10 cellular contexts compared by ENCODE assay signal in genomic region chr14:92645841-92646478, GRCh38.
DNase-seq lines count a peak whose midpoint lies in the region; ATAC-seq and TF ChIP-seq lines count a peak whose summit lies in the region.
"Had no signal": no experiment of that assay in that cellular context is flagged by ENCODE, and none has a peak within 500 bp of the region (broad histone marks: within the 10 kb centered on the region; RNA-seq: fewer than 3 reads in every experiment).

No MANE protein-coding gene starts in this region.

- TF ChIP-seq CTCF in activated B cell treated with CpG ODN at 0.5 μM for 24 hours (IDR thresholded peaks at IDR 0.05) (no peak), vagina (IDR thresholded peaks at IDR 0.05) (no peak)

- H3K27me3 ChIP-seq in vagina: no peaks in the 10 kb centered on the region
- no peaks in the 10 kb centered on the region for H3K27me3 ChIP-seq in effector memory CD4-positive, alpha-beta T cell (replicated peaks; ENCODE audit: control insufficient read depth, insufficient read depth, low read length, poor library complexity, severe bottlenecking)

- no peaks in the 10 kb centered on the region for H3K27me3 Mint-ChIP-seq in activated naive CD4-positive, alpha-beta T cell treated with anti-CD3 and anti-CD28 coated beads, Interleukin-2, amount 50 U/mL, for 24 hours
- no peaks in the 10 kb centered on the region for H3K27me3 Mint-ChIP-seq in activated B cell treated with CpG ODN at 0.5 μM for 24 hours
- H3K27me3 Mint-ChIP-seq: memory B cell had no signal

- H3K36me3 ChIP-seq in vagina: no peaks in the 10 kb centered on the region
- H3K36me3 ChIP-seq in effector memory CD4-positive, alpha-beta T cell (ENCODE audit: control insufficient read depth, insufficient read depth, low read length): no peaks in the 10 kb centered on the region

- no peaks in the 10 kb centered on the region for H3K9me3 ChIP-seq in vagina
- no peaks in the 10 kb centered on the region for H3K9me3 ChIP-seq in effector memory CD4-positive, alpha-beta T cell (ENCODE audit: control insufficient read depth, low read length)

- peaks cover 63% of the 10 kb centered on the region for H3K4me1 ChIP-seq in vagina
- H3K4me1 ChIP-seq in effector memory CD4-positive, alpha-beta T cell (ENCODE audit: control insufficient read depth, insufficient read depth, low read length, poor library complexity, severe bottlenecking): peaks cover 45% of the 10 kb centered on the region

- POLR2A ChIA-PET in activated B cell treated with CpG ODN at 0.5 μM for 24 hours (lab: Charles Lee): interaction anchor here (0.6 to 1.2 kb wide), 2 partner anchors 12 to 1236 kb away, joined by 3 read pairs; no protein-coding TSS in a partner anchor

- DNase-seq in activated naive CD4-positive, alpha-beta T cell treated with anti-CD3 and anti-CD28 coated beads, Interleukin-2, amount 50 U/mL, for 16 hours: no peak
- DNase-seq in activated B cell treated with CpG ODN at 0.5 μM for 24 hours (no peak), foreskin melanocyte (peak; percentile 90), vagina (ENCODE audit: extremely low spot score in 2 of 2) (no peak)
- no peak for DNase-seq in effector memory CD4-positive, alpha-beta T cell
- DNase-seq: activated CD8-positive, alpha-beta memory T cell treated with anti-CD3 and anti-CD28 coated beads, Interleukin-2, amount 50 U/mL, for 48 hours had no signal

- H3K4me3 Mint-ChIP-seq in activated naive CD4-positive, alpha-beta T cell treated with anti-CD3 and anti-CD28 coated beads, Interleukin-2, amount 50 U/mL, for 24 hours: peak overlapping the region; percentile 56
- no peak overlapping the region for H3K4me3 Mint-ChIP-seq in activated B cell treated with CpG ODN at 0.5 μM for 24 hours
- H3K4me3 Mint-ChIP-seq: memory B cell had no signal

- CTCF ChIA-PET in activated B cell treated with CpG ODN at 0.5 μM for 24 hours (lab: Charles Lee): interaction anchor here (1.0 kb wide), 2 partner anchors 33 to 49 kb away, joined by 3 to 4 read pairs; no protein-coding TSS in a partner anchor

- H3K4me1 Mint-ChIP-seq in activated naive CD4-positive, alpha-beta T cell treated with anti-CD3 and anti-CD28 coated beads, Interleukin-2, amount 50 U/mL, for 24 hours: peaks cover 60% of the 10 kb centered on the region
- H3K4me1 Mint-ChIP-seq in activated B cell treated with CpG ODN at 0.5 μM for 24 hours: peaks cover 52% of the 10 kb centered on the region

- peak overlapping the region; percentile 93 for H3K27ac ChIP-seq in vagina
- H3K27ac ChIP-seq in effector memory CD4-positive, alpha-beta T cell (ENCODE audit: insufficient read depth, low read length, poor library complexity, severe bottlenecking): no peak overlapping the region

- no peaks in the 10 kb centered on the region for H3K36me3 Mint-ChIP-seq in activated naive CD4-positive, alpha-beta T cell treated with anti-CD3 and anti-CD28 coated beads, Interleukin-2, amount 50 U/mL, for 24 hours
- H3K36me3 Mint-ChIP-seq in activated B cell treated with CpG ODN at 0.5 μM for 24 hours (ENCODE audit: low read depth): peaks cover 34% of the 10 kb centered on the region

- no peak for ATAC-seq in activated B cell treated with CpG ODN at 0.5 μM for 24 hours (ENCODE audit: low read depth)
- ATAC-seq in GM21825 (IDR thresholded peaks at IDR 0.05; ENCODE audit: unreplicated experiment): no peak
- no peak for ATAC-seq in HG03439 (IDR thresholded peaks at IDR 0.05; ENCODE audit: unreplicated experiment)

- no peak for TF ChIP-seq POLR2A in vagina (IDR thresholded peaks at IDR 0.05)

- peak overlapping the region; percentile 84 for H3K27ac Mint-ChIP-seq in activated naive CD4-positive, alpha-beta T cell treated with anti-CD3 and anti-CD28 coated beads, Interleukin-2, amount 50 U/mL, for 24 hours
- peak overlapping the region; percentile 24 for H3K27ac Mint-ChIP-seq in activated B cell treated with CpG ODN at 0.5 μM for 24 hours

- no peaks in the 10 kb centered on the region for H3K9me3 Mint-ChIP-seq in activated naive CD4-positive, alpha-beta T cell treated with anti-CD3 and anti-CD28 coated beads, Interleukin-2, amount 50 U/mL, for 24 hours
- no peaks in the 10 kb centered on the region for H3K9me3 Mint-ChIP-seq in activated B cell treated with CpG ODN at 0.5 μM for 24 hours

- H3K4me3 ChIP-seq in vagina: no peak overlapping the region
- H3K4me3 ChIP-seq in effector memory CD4-positive, alpha-beta T cell (ENCODE audit: insufficient read depth, low read depth, low read length, poor library complexity, severe bottlenecking): no peak overlapping the region

- intact Hi-C loops in activated B cell treated with CpG ODN at 0.5 μM for 24 hours (cut with micrococcal nuclease): no loop called here
- intact Hi-C loops in vagina (cut with DNase I): no loop called here
